2 cellular contexts compared by ENCODE assay signal in the genomic region with DNA sequence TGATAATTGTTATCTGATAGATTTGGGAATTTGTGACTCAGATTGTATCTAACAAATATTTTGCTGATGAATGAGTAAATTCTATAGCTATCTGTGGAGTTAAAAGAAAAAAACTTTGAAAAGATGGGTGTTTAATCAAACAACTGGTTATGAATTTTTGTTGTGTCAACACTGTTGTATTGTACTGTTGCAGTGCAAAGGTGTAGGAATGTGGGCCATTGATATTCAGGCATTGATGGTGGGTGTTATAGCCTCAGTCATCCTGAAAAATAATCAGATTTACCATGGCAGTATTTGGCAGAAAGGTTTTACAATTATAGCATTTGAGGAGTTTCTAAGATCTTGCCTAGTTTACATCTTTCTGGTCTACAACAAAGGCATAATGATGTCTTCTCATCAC.
TF ChIP-seq lines count a peak whose summit lies in the region.

No MANE protein-coding gene starts in this region.

TF ChIP-seq in A549, 52 proteins besides CTCF, POLR2A, EP300 and RAD21 (continued from another document):
- TF ChIP-seq MAZ (IDR thresholded peaks at IDR 0.05; ENCODE audit: borderline replicate concordance, low read depth, low read length) (no peak), HOXA7 (CRISPR knock-in tag; IDR thresholded peaks at IDR 0.05) (no peak), NFE2L2 (conservative IDR thresholded peaks at IDR 0.05; ENCODE audit: low read length) (no peak), EHF (CRISPR knock-in tag; IDR thresholded peaks at IDR 0.05) (no peak), KDM1A (IDR thresholded peaks at IDR 0.05; ENCODE audit: low read depth) (no peak), FOXS1 (CRISPR knock-in tag; IDR thresholded peaks at IDR 0.05) (no peak), GATA3 (IDR thresholded peaks at IDR 0.05; ENCODE audit: borderline replicate concordance) (no peak), KDM5A (IDR thresholded peaks at IDR 0.05) (no peak), MAFK (IDR thresholded peaks at IDR 0.05; ENCODE audit: partially characterized antibody) (no peak), CHD4 (IDR thresholded peaks at IDR 0.05; ENCODE audit: borderline replicate concordance) (no peak), POLR2AphosphoS2 (conservative IDR thresholded peaks at IDR 0.05; ENCODE audit: low read length) (no peak), TFCP2L1 (CRISPR knock-in tag; IDR thresholded peaks at IDR 0.05) (no peak)
- TF ChIP-seq, protein P1, sequence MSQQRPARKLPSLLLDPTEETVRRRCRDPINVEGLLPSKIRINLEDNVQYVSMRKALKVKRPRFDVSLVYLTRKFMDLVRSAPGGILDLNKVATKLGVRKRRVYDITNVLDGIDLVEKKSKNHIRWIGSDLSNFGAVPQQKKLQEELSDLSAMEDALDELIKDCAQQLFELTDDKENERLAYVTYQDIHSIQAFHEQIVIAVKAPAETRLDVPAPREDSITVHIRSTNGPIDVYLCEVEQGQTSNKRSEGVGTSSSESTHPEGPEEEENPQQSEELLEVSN (IDR thresholded peaks at IDR 0.05; ENCODE audit: borderline replicate concordance, low read depth), result no peak
- TF ChIP-seq, protein P2, sequence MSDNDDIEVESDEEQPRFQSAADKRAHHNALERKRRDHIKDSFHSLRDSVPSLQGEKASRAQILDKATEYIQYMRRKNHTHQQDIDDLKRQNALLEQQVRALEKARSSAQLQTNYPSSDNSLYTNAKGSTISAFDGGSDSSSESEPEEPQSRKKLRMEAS (IDR thresholded peaks at IDR 0.05), result no peak
- TF ChIP-seq, protein P3, sequence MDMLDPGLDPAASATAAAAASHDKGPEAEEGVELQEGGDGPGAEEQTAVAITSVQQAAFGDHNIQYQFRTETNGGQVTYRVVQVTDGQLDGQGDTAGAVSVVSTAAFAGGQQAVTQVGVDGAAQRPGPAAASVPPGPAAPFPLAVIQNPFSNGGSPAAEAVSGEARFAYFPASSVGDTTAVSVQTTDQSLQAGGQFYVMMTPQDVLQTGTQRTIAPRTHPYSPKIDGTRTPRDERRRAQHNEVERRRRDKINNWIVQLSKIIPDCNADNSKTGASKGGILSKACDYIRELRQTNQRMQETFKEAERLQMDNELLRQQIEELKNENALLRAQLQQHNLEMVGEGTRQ (IDR thresholded peaks at IDR 0.05), result no peak
- TF ChIP-seq, protein P4, sequence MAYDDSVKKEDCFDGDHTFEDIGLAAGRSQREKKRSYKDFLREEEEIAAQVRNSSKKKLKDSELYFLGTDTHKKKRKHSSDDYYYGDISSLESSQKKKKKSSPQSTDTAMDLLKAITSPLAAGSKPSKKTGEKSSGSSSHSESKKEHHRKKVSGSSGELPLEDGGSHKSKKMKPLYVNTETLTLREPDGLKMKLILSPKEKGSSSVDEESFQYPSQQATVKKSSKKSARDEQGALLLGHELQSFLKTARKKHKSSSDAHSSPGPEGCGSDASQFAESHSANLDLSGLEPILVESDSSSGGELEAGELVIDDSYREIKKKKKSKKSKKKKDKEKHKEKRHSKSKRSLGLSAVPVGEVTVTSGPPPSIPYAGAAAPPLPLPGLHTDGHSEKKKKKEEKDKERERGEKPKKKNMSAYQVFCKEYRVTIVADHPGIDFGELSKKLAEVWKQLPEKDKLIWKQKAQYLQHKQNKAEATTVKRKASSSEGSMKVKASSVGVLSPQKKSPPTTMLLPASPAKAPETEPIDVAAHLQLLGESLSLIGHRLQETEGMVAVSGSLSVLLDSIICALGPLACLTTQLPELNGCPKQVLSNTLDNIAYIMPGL (CRISPR knock-in tag; IDR thresholded peaks at IDR 0.05; ENCODE audit: borderline replicate concordance), result no peak

TF ChIP-seq in K562, 482 proteins besides CTCF, POLR2A, EP300 and RAD21 (continued from another document):
- no peak for TF ChIP-seq POLR2B (IDR thresholded peaks at IDR 0.05; ENCODE audit: low read depth, partially characterized antibody)
- TF ChIP-seq, protein P5, sequence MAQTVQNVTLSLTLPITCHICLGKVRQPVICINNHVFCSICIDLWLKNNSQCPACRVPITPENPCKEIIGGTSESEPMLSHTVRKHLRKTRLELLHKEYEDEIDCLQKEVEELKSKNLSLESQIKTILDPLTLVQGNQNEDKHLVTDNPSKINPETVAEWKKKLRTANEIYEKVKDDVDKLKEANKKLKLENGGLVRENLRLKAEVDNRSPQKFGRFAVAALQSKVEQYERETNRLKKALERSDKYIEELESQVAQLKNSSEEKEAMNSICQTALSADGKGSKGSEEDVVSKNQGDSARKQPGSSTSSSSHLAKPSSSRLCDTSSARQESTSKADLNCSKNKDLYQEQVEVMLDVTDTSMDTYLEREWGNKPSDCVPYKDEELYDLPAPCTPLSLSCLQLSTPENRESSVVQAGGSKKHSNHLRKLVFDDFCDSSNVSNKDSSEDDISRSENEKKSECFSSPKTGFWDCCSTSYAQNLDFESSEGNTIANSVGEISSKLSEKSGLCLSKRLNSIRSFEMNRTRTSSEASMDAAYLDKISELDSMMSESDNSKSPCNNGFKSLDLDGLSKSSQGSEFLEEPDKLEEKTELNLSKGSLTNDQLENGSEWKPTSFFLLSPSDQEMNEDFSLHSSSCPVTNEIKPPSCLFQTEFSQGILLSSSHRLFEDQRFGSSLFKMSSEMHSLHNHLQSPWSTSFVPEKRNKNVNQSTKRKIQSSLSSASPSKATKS (CRISPR knock-in tag; IDR thresholded peaks at IDR 0.05), result no peak
